Comparison of ENCODE assay signal across 11 cellular contexts in genomic region chr15:99306694-99307338, GRCh38. TPM values are rescaled to one million over a fixed set of nuclear protein-coding genes. Genes with fewer than 3 reads are reported as not detected.
A peak's percentile ranks its signal among the peaks of the same experiment; 100 is the strongest.
DNase-seq lines count a peak whose midpoint lies in the region; ATAC-seq, FAIRE-seq and TF ChIP-seq lines count a peak whose summit lies in the region.
"Had no signal": no experiment of that assay in that cellular context is flagged by ENCODE, and none has a peak within 500 bp of the region (broad histone marks: within the 10 kb centered on the region; RNA-seq: fewer than 3 reads in every experiment).

No MANE protein-coding gene starts in this region.

- no peak for TF ChIP-seq POLR2A in HepG2 (IDR thresholded peaks at IDR 0.05; ENCODE audit: insufficient read depth in 1 of 2, low read depth in 2 of 2, low read length in 2 of 2)

- no peaks in the 10 kb centered on the region for H3K79me2 ChIP-seq in SK-N-SH (ENCODE audit: insufficient read depth)
- H3K79me2 ChIP-seq in HepG2 (ENCODE audit: insufficient read depth, low read length): no peaks in the 10 kb centered on the region
- H3K79me2 ChIP-seq in MM.1S (ENCODE audit: low read length): no peaks in the 10 kb centered on the region

- DNase-seq in SK-N-SH: no peak
- DNase-seq in MCF 10A (ENCODE audit: unreplicated experiment): no peak
- DNase-seq in HepG2 (ENCODE audit: low spot score): peak; percentile 50
- no peak for DNase-seq in aorta
- DNase-seq in MM.1S: no peak
- no peak for DNase-seq in activated T-helper 1 cell treated with anti-CD3 and anti-CD28 coated beads, Interleukin-12 subunit alpha, Interleukin-12 subunit beta, Interleukin-2, Interleukin-4 antibody, amounts not matched to agents 30 ng/mL and 10 ng/mL and 1 ng/mL, durations not matched to agents 14 hours and 24 hours and 36 hours (ENCODE audit: low spot score)
- DNase-seq: activated CD8-positive, alpha-beta memory T cell treated with anti-CD3 and anti-CD28 coated beads, Interleukin-2, amount 50 U/mL, for 4 hours had no signal

- FAIRE-seq in HepG2 (lab: Jason Lieb, UNC): peak; percentile 68
- FAIRE-seq: GM18507 had no signal

- H3K27ac ChIP-seq in SK-N-SH (ENCODE audit: low read depth in 2 of 2, low read length in 1 of 2) (no peak overlapping the region), HepG2 (ENCODE audit: extremely low read length, insufficient read depth, low read length) (peak overlapping the region; percentile 52), aorta (ENCODE audit: low read depth in 1 of 2, low read length in 2 of 2) (peak overlapping the region; percentile 68 to 99), MM.1S (ENCODE audit: low read length) (no peak overlapping the region)

- H3K4me2 ChIP-seq in SK-N-SH (no peak overlapping the region), HepG2 (ENCODE audit: low read depth, low read length) (peak overlapping the region; percentile 66), MM.1S (ENCODE audit: low read depth, low read length) (no peak overlapping the region)

- TF ChIP-seq EP300 in SK-N-SH (IDR thresholded peaks at IDR 0.05; ENCODE audit: borderline replicate concordance in 1 of 2, low read depth in 1 of 2, low read length in 1 of 2) (no peak), HepG2 (IDR thresholded peaks at IDR 0.05; ENCODE audit: low read depth in 2 of 2, low read length in 2 of 2) (no peak), HepG2 (CRISPR knock-in tag; IDR thresholded peaks at IDR 0.05; ENCODE audit: borderline replicate concordance) (no peak)

- intact Hi-C loops in MCF 10A (cut with micrococcal nuclease) (no loop called here), HepG2 (cut with micrococcal nuclease; ENCODE audit: unreplicated experiment) (no loop called here), aorta (cut with DNase I) (loop anchor here in 1 of 2 donors (10.0 kb wide), 1 partner anchor 168 kb away; no protein-coding TSS in a partner anchor)
- intact Hi-C loops in activated T-helper 1 cell treated with anti-CD3 and anti-CD28 coated beads, Interleukin-12 subunit alpha, Interleukin-12 subunit beta, Interleukin-2, Interleukin-4 antibody, amounts not matched to agents 30 ng/mL and 10 ng/mL and 1 ng/mL, durations not matched to agents 14 hours and 24 hours and 36 hours (cut with micrococcal nuclease): no loop called here

- H3K9me3 ChIP-seq in SK-N-SH (no peaks in the 10 kb centered on the region), HepG2 (ENCODE audit: low read length) (no peaks in the 10 kb centered on the region), aorta (ENCODE audit: control insufficient read depth, low read length) (no peaks in the 10 kb centered on the region), MM.1S (replicated peaks; ENCODE audit: insufficient read depth, low read length) (no peaks in the 10 kb centered on the region)

- ATAC-seq in SK-N-SH treated with all-trans-retinoic acid at 6 μM for 48 hours: peak; percentile 25; the same call in 1 of the 3 replicates
- peak; percentile 87 for ATAC-seq in HepG2
- no peak for ATAC-seq in aorta (ENCODE audit: low FRiP score)
- ATAC-seq in HG02981 (IDR thresholded peaks at IDR 0.05; ENCODE audit: unreplicated experiment): no peak

- H3K36me3 ChIP-seq in SK-N-SH (replicated peaks in 1 of 2; ENCODE audit: control insufficient read depth in 1 of 2, insufficient read depth in 2 of 2, low read length in 1 of 2) (no peaks in the 10 kb centered on the region), HepG2 (replicated peaks in 1 of 2; ENCODE audit: control insufficient read depth in 1 of 2, insufficient read depth in 2 of 2, low read length in 2 of 2) (no peaks in the 10 kb centered on the region), aorta (ENCODE audit: control insufficient read depth in 1 of 2, insufficient read depth in 2 of 2, low read length in 1 of 2) (no peaks in the 10 kb centered on the region), MM.1S (replicated peaks; ENCODE audit: insufficient read depth, low read length) (no peaks in the 10 kb centered on the region)

- H3K27me3 ChIP-seq in SK-N-SH (ENCODE audit: insufficient read depth) (no peaks in the 10 kb centered on the region), HepG2 (ENCODE audit: control insufficient read depth in 1 of 2, insufficient read depth in 2 of 2, low read length in 2 of 2) (no peaks in the 10 kb centered on the region), aorta (ENCODE audit: control insufficient read depth in 1 of 2, insufficient read depth in 2 of 2, low read length in 1 of 2) (no peaks in the 10 kb centered on the region), MM.1S (replicated peaks; ENCODE audit: insufficient read depth, low read length) (no peaks in the 10 kb centered on the region)

- no peaks in the 10 kb centered on the region for H4K20me1 ChIP-seq in SK-N-SH (ENCODE audit: insufficient read depth)
- H4K20me1 ChIP-seq in HepG2 (ENCODE audit: insufficient read depth, low read length): no peaks in the 10 kb centered on the region
- H4K20me1 ChIP-seq in MM.1S (ENCODE audit: insufficient read depth, low read length): no peaks in the 10 kb centered on the region

- CTCF ChIA-PET in SK-N-SH (lab: Yijun Ruan, JAX): interaction anchor here (2.9 kb wide), 1 partner anchor 398 kb away, joined by 12 read pairs; no protein-coding TSS in a partner anchor
- CTCF ChIA-PET in MCF 10A (lab: Yijun Ruan, JAX): interaction anchor here (0.6 to 2.2 kb wide), 3 partner anchors 65 to 448 kb away, joined by 3 to 9 read pairs (median 7); no protein-coding TSS in a partner anchor
- CTCF ChIA-PET in HepG2 (lab: Yijun Ruan, JAX; ENCODE audit: low intra/inter-chr PET ratio, low total read pairs): no interaction called here

- no peaks in the 10 kb centered on the region for H3K36me3 Mint-ChIP-seq in MCF 10A (ENCODE audit: insufficient read depth, unreplicated experiment)
- no peaks in the 10 kb centered on the region for H3K36me3 Mint-ChIP-seq in activated T-helper 1 cell treated with anti-CD3 and anti-CD28 coated beads, Interleukin-12 subunit alpha, Interleukin-12 subunit beta, Interleukin-2, Interleukin-4 antibody, amounts not matched to agents 30 ng/mL and 10 ng/mL and 1 ng/mL, durations not matched to agents 14 hours and 24 hours and 36 hours (ENCODE audit: low read depth)
- H3K36me3 Mint-ChIP-seq: natural killer cell treated with Interleukin-12 subunit alpha and Interleukin-12 subunit beta and Interleukin-15 and Interleukin-18, amount 100 ng/mL, for 72 hours had no signal

- TF ChIP-seq CTCF in SK-N-SH (IDR thresholded peaks at IDR 0.05) (no peak), MCF 10A (IDR thresholded peaks at IDR 0.05; ENCODE audit: unreplicated experiment) (no peak), HepG2 (CRISPR knock-in tag; IDR thresholded peaks at IDR 0.05) (no peak), MM.1S (IDR thresholded peaks at IDR 0.05; ENCODE audit: low read length) (no peak)

- H2AFZ ChIP-seq in SK-N-SH (ENCODE audit: low read depth) (no peak overlapping the region), HepG2 (ENCODE audit: low read length) (peak overlapping the region; percentile 46), MM.1S (ENCODE audit: low read length) (no peak overlapping the region)

- TF ChIP-seq RAD21 in SK-N-SH (IDR thresholded peaks at IDR 0.05; ENCODE audit: low read length) (no peak), HepG2 (CRISPR knock-in tag; IDR thresholded peaks at IDR 0.05) (no peak)

- POLR2A ChIA-PET in SK-N-SH (lab: Yijun Ruan, JAX): no interaction called here
- POLR2A ChIA-PET in MCF 10A (lab: Yijun Ruan, JAX): interaction anchor here (0.7 to 3.1 kb wide), 13 partner anchors 9 to 401 kb away, joined by 3 to 24 read pairs (median 5); partner anchors contain the start of gene LRRC28
- POLR2A ChIA-PET in HepG2 (lab: Yijun Ruan, JAX): interaction anchor here (1.2 to 1.4 kb wide), 2 partner anchors 78 to 427 kb away, joined by 4 to 5 read pairs; partner anchors contain the start of gene LYSMD4

- H3K4me3 Mint-ChIP-seq in MCF 10A (ENCODE audit: unreplicated experiment): no peak overlapping the region
- H3K4me3 Mint-ChIP-seq in activated T-helper 1 cell treated with anti-CD3 and anti-CD28 coated beads, Interleukin-12 subunit alpha, Interleukin-12 subunit beta, Interleukin-2, Interleukin-4 antibody, amounts not matched to agents 30 ng/mL and 10 ng/mL and 1 ng/mL, durations not matched to agents 14 hours and 24 hours and 36 hours: no peak overlapping the region

- H3K9me2 ChIP-seq in SK-N-SH (no peaks in the 10 kb centered on the region), MM.1S (replicated peaks; ENCODE audit: insufficient read depth, low read length) (no peaks in the 10 kb centered on the region)

- H3K4me1 ChIP-seq in SK-N-SH (ENCODE audit: control insufficient read depth in 1 of 2, insufficient read depth in 2 of 2, low read depth in 1 of 2, low read length in 1 of 2): peaks cover 4 to 14% of the 10 kb centered on the region in 2 experiments; a peak in 2 of 4 replicates
- H3K4me1 ChIP-seq in HepG2 (ENCODE audit: insufficient read depth, low read length): peaks cover 39% of the 10 kb centered on the region
- H3K4me1 ChIP-seq in aorta (ENCODE audit: control insufficient read depth in 1 of 2, insufficient read depth in 2 of 2, low read length in 2 of 2): peaks cover 3 to 4% of the 10 kb centered on the region in 2 donors
- H3K4me1 ChIP-seq in MM.1S (ENCODE audit: low read length): peaks cover 12% of the 10 kb centered on the region

- H3K27ac Mint-ChIP-seq in MCF 10A (ENCODE audit: low read depth, unreplicated experiment): peak overlapping the region; percentile 58
- H3K27ac Mint-ChIP-seq in activated T-helper 1 cell treated with anti-CD3 and anti-CD28 coated beads, Interleukin-12 subunit alpha, Interleukin-12 subunit beta, Interleukin-2, Interleukin-4 antibody, amounts not matched to agents 30 ng/mL and 10 ng/mL and 1 ng/mL, durations not matched to agents 14 hours and 24 hours and 36 hours: no peak overlapping the region

- H3K27me3 Mint-ChIP-seq in MCF 10A (ENCODE audit: insufficient read depth, unreplicated experiment): no peaks in the 10 kb centered on the region
- no peaks in the 10 kb centered on the region for H3K27me3 Mint-ChIP-seq in activated T-helper 1 cell treated with anti-CD3 and anti-CD28 coated beads, Interleukin-12 subunit alpha, Interleukin-12 subunit beta, Interleukin-2, Interleukin-4 antibody, amounts not matched to agents 30 ng/mL and 10 ng/mL and 1 ng/mL, durations not matched to agents 14 hours and 24 hours and 36 hours (ENCODE audit: insufficient read depth)
- H3K27me3 Mint-ChIP-seq: natural killer cell treated with Interleukin-12 subunit alpha and Interleukin-12 subunit beta and Interleukin-15 and Interleukin-18, amount 100 ng/mL, for 72 hours had no signal

- in situ Hi-C loops in HepG2 (cut with HindIII; ENCODE audit: extremely low pct_ligation_motif_present, low pct_unique_long_range_greater_than_20kb): no loop called here

- H3K4me3 ChIP-seq in SK-N-SH (ENCODE audit: low read depth in 2 of 2, low read length in 1 of 2) (no peak overlapping the region), HepG2 (replicated peaks in 1 of 3; ENCODE audit: insufficient read depth in 1 of 3, low read depth in 2 of 3, low read length in 3 of 3) (peak overlapping the region in 2 of 3 experiments; percentile 16 to 24; a peak in 2 of 6 replicates), aorta (ENCODE audit: low read length in 2 of 2) (peak overlapping the region in 1 of 2 donors; percentile 68), MM.1S (ENCODE audit: low read length) (no peak overlapping the region)

- 88% methylated on average over 8 of the region's 8 CpGs for WGBS in SK-N-SH (ENCODE audit: low lambda C conversion rate)
- whole genome bisulfite sequencing in HepG2 (ENCODE audit: low lambda C conversion rate): 53% methylated on average over 8 of the region's 8 CpGs
- 10 to 12% methylated on average over 8 of the region's 8 CpGs for WGBS in aorta, 2 donors

- BruUV-seq in MCF 10A (replicated peaks; lab: Mats Ljungman, UMichigan) (no TSS peak), HepG2 (replicated peaks; lab: Mats Ljungman, UMichigan) (no TSS peak)

- peaks cover 16% of the 10 kb centered on the region for H3K4me1 Mint-ChIP-seq in MCF 10A (ENCODE audit: insufficient read depth, unreplicated experiment)
- no peaks in the 10 kb centered on the region for H3K4me1 Mint-ChIP-seq in activated T-helper 1 cell treated with anti-CD3 and anti-CD28 coated beads, Interleukin-12 subunit alpha, Interleukin-12 subunit beta, Interleukin-2, Interleukin-4 antibody, amounts not matched to agents 30 ng/mL and 10 ng/mL and 1 ng/mL, durations not matched to agents 14 hours and 24 hours and 36 hours (ENCODE audit: low read depth)

- no peaks in the 10 kb centered on the region for H3F3A ChIP-seq in SK-N-SH (replicated peaks; ENCODE audit: insufficient read depth)
- no peaks in the 10 kb centered on the region for H3F3A ChIP-seq in MM.1S (ENCODE audit: insufficient read depth, low read length)

- no peaks in the 10 kb centered on the region for H3K9me3 Mint-ChIP-seq in MCF 10A (ENCODE audit: unreplicated experiment)
- H3K9me3 Mint-ChIP-seq in activated T-helper 1 cell treated with anti-CD3 and anti-CD28 coated beads, Interleukin-12 subunit alpha, Interleukin-12 subunit beta, Interleukin-2, Interleukin-4 antibody, amounts not matched to agents 30 ng/mL and 10 ng/mL and 1 ng/mL, durations not matched to agents 14 hours and 24 hours and 36 hours: no peaks in the 10 kb centered on the region
- H3K9me3 Mint-ChIP-seq: natural killer cell treated with Interleukin-12 subunit alpha and Interleukin-12 subunit beta and Interleukin-15 and Interleukin-18, amount 100 ng/mL, for 72 hours had no signal

- H3K9ac ChIP-seq in SK-N-SH (no peak overlapping the region), HepG2 (ENCODE audit: insufficient read depth, low read depth, low read length) (peak overlapping the region; percentile 39; the same call in 1 of the 2 replicates), MM.1S (ENCODE audit: low read length) (no peak overlapping the region)

RNA-seq across cellular contexts. Expression of gene LRRC28, which starts 55.5 kb away (rescaled TPM):
- 15.2 and 18.3 TPM in 2 replicates for polyA plus RNA-seq in SK-N-SH (2012; rRNA removed)
- 17.4 and 18.9 TPM in 2 replicates for polyA plus RNA-seq in SK-N-SH (2012; cell fraction: cytosol; rRNA removed)
- 8.3 and 10.8 TPM in 2 replicates for polyA plus RNA-seq in SK-N-SH (2012; cell fraction: nucleus; rRNA removed)
- 10.6 and 11.4 TPM in 2 replicates for total RNA-seq in MCF 10A (2022)
- 17.5 and 18.8 TPM in 2 replicates for total RNA-seq in HepG2 (2016; rRNA removed; fragmentation: Illumina TruSeq; extraction: Trizol)
- 22.7 and 24.8 TPM in 2 replicates for total RNA-seq in HepG2 (2016; cell fraction: cytosol; rRNA removed; fragmentation: Illumina TruSeq; extraction: Trizol; ENCODE audit: low read depth)
- 14.6 and 18.6 TPM in 2 replicates for total RNA-seq in HepG2 (2016; cell fraction: insoluble cytoplasmic fraction; rRNA removed; fragmentation: Illumina TruSeq; extraction: Trizol)
- total RNA-seq in HepG2 (2016; cell fraction: membrane; rRNA removed; fragmentation: Illumina TruSeq; extraction: Trizol): 31.8 and 32.3 TPM in 2 replicates
- total RNA-seq in HepG2 (2016; cell fraction: nucleus; rRNA removed; fragmentation: Illumina TruSeq; extraction: Trizol): 30.1 and 32.9 TPM in 2 replicates
- polyA plus RNA-seq in HepG2 (2011; rRNA removed): 20.3 and 21.3 TPM in 2 replicates
- 15.8 and 22.4 TPM in 2 replicates for polyA plus RNA-seq in HepG2 (2011; cell fraction: cytosol; rRNA removed)
- polyA plus RNA-seq in HepG2 (2011; cell fraction: nucleus; rRNA removed): 10.8 and 11.3 TPM in 2 replicates
- polyA plus RNA-seq in HepG2 (2012): 17.0 and 18.9 TPM in 2 replicates
- 31.2 and 42.1 TPM in 2 replicates for polyA plus RNA-seq in HepG2 (2016; cell fraction: cytosol; fragmentation: Illumina TruSeq; extraction: Trizol; ENCODE audit: low read depth)
- polyA plus RNA-seq in HepG2 (2016; cell fraction: insoluble cytoplasmic fraction; fragmentation: Illumina TruSeq; extraction: Trizol; ENCODE audit: low read depth): 19.6 and 23.7 TPM in 2 replicates
- polyA plus RNA-seq in HepG2 (2016; cell fraction: membrane; fragmentation: Illumina TruSeq; extraction: Trizol; ENCODE audit: low read depth): 30.9 and 31.5 TPM in 2 replicates
- 17.0 and 20.4 TPM in 2 replicates for polyA plus RNA-seq in HepG2 (2016; cell fraction: nucleus; fragmentation: Illumina TruSeq; extraction: Trizol; ENCODE audit: insufficient read depth, low read depth)
- polyA minus RNA-seq in HepG2 (2011; rRNA and poly(A)+ RNA removed; ENCODE audit: low replicate concordance): 13.5 and 23.8 TPM in 2 replicates
- 8.9 and 11.3 TPM in 2 replicates for polyA minus RNA-seq in HepG2 (2011; cell fraction: cytosol; rRNA and poly(A)+ RNA removed)
- polyA minus RNA-seq in HepG2 (2011; cell fraction: nucleus; rRNA and poly(A)+ RNA removed): 64.1 and 71.5 TPM in 2 replicates
- total RNA-seq in aorta: 10 to 100 TPM; 22.7 to 27.5 TPM
- 10 to 100 TPM; 14.5 to 16.6 TPM for polyA plus RNA-seq in aorta
- total RNA-seq in activated T-helper 1 cell treated with anti-CD3 and anti-CD28 coated beads, Interleukin-12 subunit alpha, Interleukin-12 subunit beta, Interleukin-2, Interleukin-4 antibody, amounts not matched to agents 30 ng/mL and 10 ng/mL and 1 ng/mL, durations not matched to agents 14 hours and 24 hours and 36 hours: 13.6 and 14.8 TPM in 2 replicates

RNA-seq across cellular contexts. Expression of gene TTC23, which starts 57.4 kb away (rescaled TPM):
- polyA plus RNA-seq in SK-N-SH (2012; rRNA removed) (0.79 and 0.91 TPM in 2 replicates), HepG2 (2011; rRNA removed) (1.3 and 1.6 TPM in 2 replicates), aorta (10 to 100 TPM in 1 of 2 donors, 1 to 10 TPM in 1; 8.3 to 12.3 TPM)
- polyA plus RNA-seq in SK-N-SH (2012; cell fraction: cytosol; rRNA removed): 1.0 and 1.3 TPM in 2 replicates
- 2.1 and 3.3 TPM in 2 replicates for polyA plus RNA-seq in SK-N-SH (2012; cell fraction: nucleus; rRNA removed)
- total RNA-seq in MCF 10A (2022) (15.1 and 15.6 TPM in 2 replicates), HepG2 (2016; rRNA removed; fragmentation: Illumina TruSeq; extraction: Trizol) (11.7 and 17.2 TPM in 2 replicates), aorta (10 to 100 TPM; 28.2 to 33.6 TPM)
- 3.1 TPM in 2 replicates for total RNA-seq in HepG2 (2016; cell fraction: cytosol; rRNA removed; fragmentation: Illumina TruSeq; extraction: Trizol; ENCODE audit: low read depth)
- 11.4 and 15.4 TPM in 2 replicates for total RNA-seq in HepG2 (2016; cell fraction: insoluble cytoplasmic fraction; rRNA removed; fragmentation: Illumina TruSeq; extraction: Trizol)
- total RNA-seq in HepG2 (2016; cell fraction: membrane; rRNA removed; fragmentation: Illumina TruSeq; extraction: Trizol): 5.6 and 6.5 TPM in 2 replicates
- 16.6 and 19.0 TPM in 2 replicates for total RNA-seq in HepG2 (2016; cell fraction: nucleus; rRNA removed; fragmentation: Illumina TruSeq; extraction: Trizol)
- polyA plus RNA-seq in HepG2 (2011; cell fraction: cytosol; rRNA removed): 1.4 and 2.1 TPM in 2 replicates
- 3.2 and 3.5 TPM in 2 replicates for polyA plus RNA-seq in HepG2 (2011; cell fraction: nucleus; rRNA removed)
- 5.4 and 7.4 TPM in 2 replicates for polyA plus RNA-seq in HepG2 (2012)
- polyA plus RNA-seq in HepG2 (2016; cell fraction: cytosol; fragmentation: Illumina TruSeq; extraction: Trizol; ENCODE audit: low read depth): 0.81 and 0.99 TPM in 2 replicates
- 9.0 and 11.6 TPM in 2 replicates for polyA plus RNA-seq in HepG2 (2016; cell fraction: insoluble cytoplasmic fraction; fragmentation: Illumina TruSeq; extraction: Trizol; ENCODE audit: low read depth)
- polyA plus RNA-seq in HepG2 (2016; cell fraction: membrane; fragmentation: Illumina TruSeq; extraction: Trizol; ENCODE audit: low read depth): 2.2 and 2.5 TPM in 2 replicates
- 9.0 and 11.1 TPM in 2 replicates for polyA plus RNA-seq in HepG2 (2016; cell fraction: nucleus; fragmentation: Illumina TruSeq; extraction: Trizol; ENCODE audit: insufficient read depth, low read depth)
- 2.3 and 7.2 TPM in 2 replicates for polyA minus RNA-seq in HepG2 (2011; rRNA and poly(A)+ RNA removed; ENCODE audit: low replicate concordance)
- 3.7 and 4.5 TPM in 2 replicates for polyA minus RNA-seq in HepG2 (2011; cell fraction: cytosol; rRNA and poly(A)+ RNA removed)
- 9.8 and 11.1 TPM in 2 replicates for polyA minus RNA-seq in HepG2 (2011; cell fraction: nucleus; rRNA and poly(A)+ RNA removed)
- 5.0 TPM in 2 replicates for total RNA-seq in activated T-helper 1 cell treated with anti-CD3 and anti-CD28 coated beads, Interleukin-12 subunit alpha, Interleukin-12 subunit beta, Interleukin-2, Interleukin-4 antibody, amounts not matched to agents 30 ng/mL and 10 ng/mL and 1 ng/mL, durations not matched to agents 14 hours and 24 hours and 36 hours

Comparison
In these comparisons a context has a peak if more than half of its experiments do, and no peak if none do; other contexts are left out.
1. ATAC-seq: peak in SK-N-SH treated with all-trans-retinoic acid at 6 μM for 48 hours (single experiment) and HepG2 (single experiment); none in aorta (single experiment) and HG02981 (single experiment).
2. H3K27ac ChIP-seq: peak in HepG2 (single experiment) and aorta (2 of 2); none in SK-N-SH (0 of 2) and MM.1S (single experiment).
3. H3K4me3 ChIP-seq: peak in HepG2 (2 of 3); none in SK-N-SH (0 of 2) and MM.1S (single experiment).